In the genomic region with DNA sequence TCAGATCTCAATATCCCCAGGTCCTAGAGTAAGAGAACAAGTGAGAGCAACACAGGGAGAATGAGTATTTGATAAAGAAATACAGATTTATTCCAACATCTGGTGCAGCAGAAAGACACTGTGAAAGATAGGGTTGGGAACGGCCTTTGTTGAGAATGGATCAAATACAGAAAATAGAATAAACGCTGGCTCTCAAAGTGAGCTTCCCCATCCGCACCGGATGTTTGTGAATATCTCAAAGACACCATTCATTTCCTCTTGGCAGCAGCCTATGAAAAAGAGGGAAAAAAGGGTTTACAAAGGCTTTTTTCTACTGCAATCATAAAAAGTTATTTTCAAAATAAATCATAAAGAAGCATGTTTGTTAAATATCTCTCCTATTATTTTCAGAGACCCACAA, we compare ENCODE assay signal across 15 cellular contexts.
A peak's percentile ranks its signal among the peaks of the same experiment; 100 is the strongest.
DNase-seq lines count a peak whose midpoint lies in the region; ATAC-seq and TF ChIP-seq lines count a peak whose summit lies in the region.
"Had no signal": no experiment of that assay in that cellular context is flagged by ENCODE, and none has a peak within 500 bp of the region (broad histone marks: within the 10 kb centered on the region; RNA-seq: fewer than 3 reads in every experiment).

No MANE protein-coding gene starts in this region.

- H3K9me3 Mint-ChIP-seq in GM23338 (peaks cover 24% of the 10 kb centered on the region), Caco-2 (ENCODE audit: unreplicated experiment) (peaks cover 41% of the 10 kb centered on the region)

- CTCF ChIA-PET in Caco-2 (lab: Charles Lee), result no interaction called here

- H3K36me3 ChIP-seq in GM23338 (ENCODE audit: insufficient read depth) (peaks cover 7% of the 10 kb centered on the region; the same call in 1 of the 2 replicates), Caco-2 (ENCODE audit: control insufficient read depth, insufficient read depth, low read length) (no peaks in the 10 kb centered on the region), brain microvascular endothelial cell (replicated peaks) (no peaks in the 10 kb centered on the region)

- peaks cover 13% of the 10 kb centered on the region for H3K4me1 ChIP-seq in GM23338 (ENCODE audit: insufficient read depth)
- H3K4me1 ChIP-seq in Caco-2, result peaks cover 26% of the 10 kb centered on the region

- peaks cover 17% of the 10 kb centered on the region for H3K4me1 Mint-ChIP-seq in GM23338
- H3K4me1 Mint-ChIP-seq in Caco-2 (ENCODE audit: low read depth, unreplicated experiment), result peaks cover 35% of the 10 kb centered on the region

- H3K27me3 ChIP-seq in GM23338 (ENCODE audit: insufficient read depth) (no peaks in the 10 kb centered on the region), Caco-2 (replicated peaks; ENCODE audit: control insufficient read depth, insufficient read depth, low read length) (no peaks in the 10 kb centered on the region), brain microvascular endothelial cell (replicated peaks) (no peaks in the 10 kb centered on the region)

- H3K27me3 Mint-ChIP-seq in GM23338 (ENCODE audit: insufficient read depth, low read depth, poor library complexity) (peaks cover 3% of the 10 kb centered on the region), Caco-2 (ENCODE audit: insufficient read depth, unreplicated experiment) (no peaks in the 10 kb centered on the region)

- H3K4me3 Mint-ChIP-seq in GM23338 (no peak overlapping the region), Caco-2 (ENCODE audit: unreplicated experiment) (no peak overlapping the region)

- no peak overlapping the region for H3K4me2 ChIP-seq in GM23338
- H3K4me2 ChIP-seq: A549, KMS-11 had no signal

- intact Hi-C loops in sciatic nerve (cut with DNase I), result no loop called here
- intact Hi-C loops in Caco-2 (cut with micrococcal nuclease; ENCODE audit: unreplicated experiment), result no loop called here

- DNase-seq in GM23338 (ENCODE audit: low spot score), result no peak
- peak; percentile 34 to 43 for DNase-seq in hippocampal formation (lab: John Stamatoyannopoulos, UW)
- no peak for DNase-seq in sciatic nerve (ENCODE audit: low spot score)
- no peak for DNase-seq in Caco-2
- no peak for DNase-seq in brain microvascular endothelial cell
- no peak for DNase-seq in NK-92 (lab: John Stamatoyannopoulos, UW; ENCODE audit: unreplicated experiment)
- DNase-seq: Calu3, DMS79 treated with DMSO at 0.1 percent for 48 hours, NCI-H1105, NCI-H1694 treated with DMSO at 0.1 percent for 48 hours, NCI-H748 treated with DMSO at 0.1 percent for 48 hours had no signal

- BruUV-seq in Caco-2 (replicated peaks; lab: Mats Ljungman, UMichigan), result no TSS peak

- H4K20me1 ChIP-seq in GM23338 (replicated peaks; ENCODE audit: insufficient read depth), result no peaks in the 10 kb centered on the region

- no peaks in the 10 kb centered on the region for H3F3A ChIP-seq in GM23338 (replicated peaks; ENCODE audit: low read depth)

- no peaks in the 10 kb centered on the region for H3K79me2 ChIP-seq in GM23338 (replicated peaks; ENCODE audit: insufficient read depth)

- in situ Hi-C loops in brain microvascular endothelial cell (cut with HindIII; ENCODE audit: low pct_ligation_motif_present, low sequenced_read_pairs), result no loop called here

- H3K27ac Mint-ChIP-seq in GM23338 (no peak overlapping the region), Caco-2 (ENCODE audit: unreplicated experiment) (no peak overlapping the region)

- peaks cover 8% of the 10 kb centered on the region; the same call in 1 of the 2 replicates for H3K9me3 ChIP-seq in Caco-2
- H3K9me3 ChIP-seq: A549 had no signal

- H3K9me2 ChIP-seq in GM23338 (ENCODE audit: insufficient read depth), result 0 out of 2 replicates have a peak, but pooled peaks cover 7% of the 10 kb centered on the region

- peaks cover 54% of the 10 kb centered on the region for H3K36me3 Mint-ChIP-seq in GM23338 (ENCODE audit: low read depth)
- H3K36me3 Mint-ChIP-seq in Caco-2 (ENCODE audit: insufficient read depth, unreplicated experiment), result no peaks in the 10 kb centered on the region
- H3K36me3 Mint-ChIP-seq: CD14-positive monocyte had no signal

- POLR2A ChIA-PET in Caco-2 (lab: Charles Lee), result no interaction called here

- H3K4me3 ChIP-seq in GM23338 (no peak overlapping the region), Caco-2 (ENCODE audit: low read depth, low read length) (no peak overlapping the region), brain microvascular endothelial cell (ENCODE audit: low read depth, low read length) (no peak overlapping the region)
- H3K4me3 ChIP-seq: A549 had no signal

- TF ChIP-seq CTCF in GM23338 (conservative IDR thresholded peaks at IDR 0.05; ENCODE audit: low read depth in 2 of 2) (no peak), Caco-2 (IDR thresholded peaks at IDR 0.05; ENCODE audit: insufficient read depth in 1 of 2, low read depth in 1 of 2, low read length in 1 of 2, severe bottlenecking in 1 of 2, unreplicated experiment in 1 of 2) (no peak), brain microvascular endothelial cell (IDR thresholded peaks at IDR 0.05; ENCODE audit: low read depth, low read length, missing control alignments) (no peak)

- H2AFZ ChIP-seq in GM23338, result peak overlapping the region; percentile 34; the same call in 1 of the 2 replicates

- no peak overlapping the region for H3K27ac ChIP-seq in GM23338 (ENCODE audit: low read depth)
- peak overlapping the region; percentile 91 for H3K27ac ChIP-seq in cingulate gyrus (ENCODE audit: low read depth, low read length)
- no peak overlapping the region for H3K27ac ChIP-seq in brain microvascular endothelial cell
- H3K27ac ChIP-seq: A549, KMS-11 had no signal

- ATAC-seq in GM23338, result no peak
- ATAC-seq in sciatic nerve, result peak; percentile 59
- ATAC-seq: A549 had no signal

TF ChIP-seq in GM23338, 12 proteins besides CTCF, POLR2A, EP300 and RAD21 (continues in another document):
- TF ChIP-seq EZH2 (IDR thresholded peaks at IDR 0.05; ENCODE audit: low read depth, unreplicated experiment) (no peak), ZNF114 (CRISPR knock-in tag; IDR thresholded peaks at IDR 0.05) (no peak)
- TF ChIP-seq, protein P1, sequence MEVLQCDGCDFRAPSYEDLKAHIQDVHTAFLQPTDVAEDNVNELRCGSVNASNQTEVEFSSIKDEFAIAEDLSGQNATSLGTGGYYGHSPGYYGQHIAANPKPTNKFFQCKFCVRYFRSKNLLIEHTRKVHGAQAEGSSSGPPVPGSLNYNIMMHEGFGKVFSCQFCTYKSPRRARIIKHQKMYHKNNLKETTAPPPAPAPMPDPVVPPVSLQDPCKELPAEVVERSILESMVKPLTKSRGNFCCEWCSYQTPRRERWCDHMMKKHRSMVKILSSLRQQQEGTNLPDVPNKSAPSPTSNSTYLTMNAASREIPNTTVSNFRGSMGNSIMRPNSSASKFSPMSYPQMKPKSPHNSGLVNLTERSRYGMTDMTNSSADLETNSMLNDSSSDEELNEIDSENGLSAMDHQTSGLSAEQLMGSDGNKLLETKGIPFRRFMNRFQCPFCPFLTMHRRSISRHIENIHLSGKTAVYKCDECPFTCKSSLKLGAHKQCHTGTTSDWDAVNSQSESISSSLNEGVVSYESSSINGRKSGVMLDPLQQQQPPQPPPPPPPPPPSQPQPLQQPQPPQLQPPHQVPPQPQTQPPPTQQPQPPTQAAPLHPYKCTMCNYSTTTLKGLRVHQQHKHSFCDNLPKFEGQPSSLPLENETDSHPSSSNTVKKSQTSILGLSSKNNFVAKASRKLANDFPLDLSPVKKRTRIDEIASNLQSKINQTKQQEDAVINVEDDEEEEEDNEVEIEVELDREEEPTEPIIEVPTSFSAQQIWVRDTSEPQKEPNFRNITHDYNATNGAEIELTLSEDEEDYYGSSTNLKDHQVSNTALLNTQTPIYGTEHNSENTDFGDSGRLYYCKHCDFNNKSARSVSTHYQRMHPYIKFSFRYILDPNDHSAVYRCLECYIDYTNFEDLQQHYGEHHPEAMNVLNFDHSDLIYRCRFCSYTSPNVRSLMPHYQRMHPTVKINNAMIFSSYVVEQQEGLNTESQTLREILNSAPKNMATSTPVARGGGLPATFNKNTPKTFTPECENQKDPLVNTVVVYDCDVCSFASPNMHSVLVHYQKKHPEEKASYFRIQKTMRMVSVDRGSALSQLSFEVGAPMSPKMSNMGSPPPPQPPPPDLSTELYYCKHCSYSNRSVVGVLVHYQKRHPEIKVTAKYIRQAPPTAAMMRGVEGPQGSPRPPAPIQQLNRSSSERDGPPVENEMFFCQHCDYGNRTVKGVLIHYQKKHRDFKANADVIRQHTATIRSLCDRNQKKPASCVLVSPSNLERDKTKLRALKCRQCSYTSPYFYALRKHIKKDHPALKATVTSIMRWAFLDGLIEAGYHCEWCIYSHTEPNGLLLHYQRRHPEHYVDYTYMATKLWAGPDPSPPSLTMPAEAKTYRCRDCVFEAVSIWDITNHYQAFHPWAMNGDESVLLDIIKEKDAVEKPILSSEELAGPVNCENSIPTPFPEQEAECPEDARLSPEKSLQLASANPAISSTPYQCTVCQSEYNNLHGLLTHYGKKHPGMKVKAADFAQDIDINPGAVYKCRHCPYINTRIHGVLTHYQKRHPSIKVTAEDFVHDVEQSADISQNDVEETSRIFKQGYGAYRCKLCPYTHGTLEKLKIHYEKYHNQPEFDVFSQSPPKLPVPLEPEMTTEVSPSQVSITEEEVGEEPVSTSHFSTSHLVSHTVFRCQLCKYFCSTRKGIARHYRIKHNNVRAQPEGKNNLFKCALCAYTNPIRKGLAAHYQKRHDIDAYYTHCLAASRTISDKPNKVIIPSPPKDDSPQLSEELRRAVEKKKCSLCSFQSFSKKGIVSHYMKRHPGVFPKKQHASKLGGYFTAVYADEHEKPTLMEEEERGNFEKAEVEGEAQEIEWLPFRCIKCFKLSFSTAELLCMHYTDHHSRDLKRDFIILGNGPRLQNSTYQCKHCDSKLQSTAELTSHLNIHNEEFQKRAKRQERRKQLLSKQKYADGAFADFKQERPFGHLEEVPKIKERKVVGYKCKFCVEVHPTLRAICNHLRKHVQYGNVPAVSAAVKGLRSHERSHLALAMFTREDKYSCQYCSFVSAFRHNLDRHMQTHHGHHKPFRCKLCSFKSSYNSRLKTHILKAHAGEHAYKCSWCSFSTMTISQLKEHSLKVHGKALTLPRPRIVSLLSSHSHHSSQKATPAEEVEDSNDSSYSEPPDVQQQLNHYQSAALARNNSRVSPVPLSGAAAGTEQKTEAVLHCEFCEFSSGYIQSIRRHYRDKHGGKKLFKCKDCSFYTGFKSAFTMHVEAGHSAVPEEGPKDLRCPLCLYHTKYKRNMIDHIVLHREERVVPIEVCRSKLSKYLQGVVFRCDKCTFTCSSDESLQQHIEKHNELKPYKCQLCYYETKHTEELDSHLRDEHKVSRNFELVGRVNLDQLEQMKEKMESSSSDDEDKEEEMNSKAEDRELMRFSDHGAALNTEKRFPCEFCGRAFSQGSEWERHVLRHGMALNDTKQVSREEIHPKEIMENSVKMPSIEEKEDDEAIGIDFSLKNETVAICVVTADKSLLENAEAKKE (CRISPR knock-in tag; IDR thresholded peaks at IDR 0.05), result no peak

Comparison
In these comparisons a context has a peak if more than half of its experiments do, and no peak if none do; other contexts are left out.
1. DNase-seq: peak in hippocampal formation (2 of 2); none in GM23338 (single experiment), sciatic nerve (single experiment), Caco-2 (0 of 2), brain microvascular endothelial cell (single experiment) and NK-92 (single experiment).